ENCODE assay signal across 16 cellular contexts in the genomic region with DNA sequence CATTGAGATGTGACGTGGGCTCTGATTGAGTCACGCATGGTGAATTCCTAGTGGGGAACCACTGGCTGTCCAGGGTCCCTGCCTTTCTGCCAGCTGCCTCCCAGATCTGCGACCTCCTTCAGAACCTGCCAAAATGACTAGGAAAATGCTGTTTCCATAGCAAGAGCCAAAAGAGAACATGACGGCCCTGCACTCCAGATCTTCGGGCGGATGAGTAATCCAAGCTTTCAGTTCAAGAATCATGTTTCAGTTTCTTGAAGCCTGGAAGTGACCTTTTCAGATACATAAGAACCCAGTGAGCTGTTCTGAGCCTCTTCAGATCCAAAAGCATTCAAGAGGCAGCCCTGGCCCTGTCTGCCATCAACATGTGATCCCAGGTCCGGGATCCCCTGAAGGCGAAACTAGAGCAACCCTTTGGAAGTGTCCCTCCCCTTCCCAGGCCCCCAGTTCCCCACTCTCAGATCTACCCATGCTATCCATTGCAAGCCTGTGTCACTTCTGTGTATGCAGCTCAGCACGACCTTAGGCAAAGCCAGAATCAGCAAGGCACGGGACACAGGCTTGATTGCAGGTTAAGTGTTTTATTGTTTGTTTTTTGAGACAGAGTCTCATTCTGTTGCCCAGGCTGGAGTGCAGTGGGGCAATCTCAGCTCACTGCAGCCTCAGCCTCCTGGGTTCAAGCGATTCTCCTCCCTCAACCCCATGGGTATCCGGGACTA. TPM values are rescaled to one million over a fixed set of nuclear protein-coding genes. Genes with fewer than 3 reads are reported as not detected.
DNase-seq lines count a peak whose midpoint lies in the region; ATAC-seq and TF ChIP-seq lines count a peak whose summit lies in the region.
"Had no signal": no experiment of that assay in that cellular context is flagged by ENCODE, and none has a peak within 500 bp of the region (broad histone marks: within the 10 kb centered on the region; RNA-seq: fewer than 3 reads in every experiment).

No MANE protein-coding gene starts in this region.

- no peaks in the 10 kb centered on the region for H3K36me3 Mint-ChIP-seq in activated T-helper 17 cell treated with anti-CD3 and anti-CD28 coated beads, Interleukin-2, amount 50 U/mL, for 72 hours (ENCODE audit: low read depth)
- H3K36me3 Mint-ChIP-seq in progenitor cell of endocrine pancreas (ENCODE audit: insufficient read depth) = peaks cover 2% of the 10 kb centered on the region
- H3K36me3 Mint-ChIP-seq: activated naive CD8-positive, alpha-beta T cell treated with anti-CD3 and anti-CD28 coated beads, Interleukin-2, amount 10 ng/mL, durations not matched to agents 7 days and 5 days; memory B cell had no signal

- TF ChIP-seq CTCF in fibroblast of the aortic adventitia (IDR thresholded peaks at IDR 0.05; ENCODE audit: insufficient read depth, low read length) (no peak), progenitor cell of endocrine pancreas (IDR thresholded peaks at IDR 0.05; ENCODE audit: unreplicated experiment) (no peak)

- H3K4me1 Mint-ChIP-seq in activated T-helper 17 cell treated with anti-CD3 and anti-CD28 coated beads, Interleukin-2, amount 50 U/mL, for 72 hours = no peaks in the 10 kb centered on the region
- no peaks in the 10 kb centered on the region for H3K4me1 Mint-ChIP-seq in progenitor cell of endocrine pancreas (ENCODE audit: low read depth)
- H3K4me1 Mint-ChIP-seq: activated naive CD8-positive, alpha-beta T cell treated with anti-CD3 and anti-CD28 coated beads, Interleukin-2, amount 10 ng/mL, durations not matched to agents 7 days and 5 days; memory B cell had no signal

- ATAC-seq in activated T-helper 17 cell treated with anti-CD3 and anti-CD28 coated beads, Interleukin-2, amount 50 U/mL, for 72 hours (replicated peaks) = peak; percentile 36
- ATAC-seq in HG03039 (IDR thresholded peaks at IDR 0.05; ENCODE audit: unreplicated experiment) (no peak), GM18873 (IDR thresholded peaks at IDR 0.05; ENCODE audit: low FRiP score, unreplicated experiment) (no peak), GM19324 (IDR thresholded peaks at IDR 0.05; ENCODE audit: low FRiP score, unreplicated experiment) (no peak)

- peak; percentile 66 for DNase-seq in ELR (ENCODE audit: low read depth)
- DNase-seq in fibroblast of the aortic adventitia (ENCODE audit: low read depth) = peak; percentile 71
- peak; percentile 45 for DNase-seq in skeletal muscle cell (ENCODE audit: low read depth)
- no peak for DNase-seq in progenitor cell of endocrine pancreas (ENCODE audit: low spot score, unreplicated experiment)
- DNase-seq: activated naive CD8-positive, alpha-beta T cell treated with anti-CD3 and anti-CD28 coated beads, Interleukin-2, amount 10 ng/mL, durations not matched to agents 7 days and 5 days; BE2C; DMS 273 treated with DMSO at 0.1 percent for 48 hours; NCI-H2081; NCI-H82; spleen had no signal

- H3K4me3 Mint-ChIP-seq in activated T-helper 17 cell treated with anti-CD3 and anti-CD28 coated beads, Interleukin-2, amount 50 U/mL, for 72 hours = no peak overlapping the region
- H3K4me3 Mint-ChIP-seq in progenitor cell of endocrine pancreas (ENCODE audit: low read depth) = no peak overlapping the region
- H3K4me3 Mint-ChIP-seq: activated naive CD8-positive, alpha-beta T cell treated with anti-CD3 and anti-CD28 coated beads, Interleukin-2, amount 10 ng/mL, durations not matched to agents 7 days and 5 days; memory B cell had no signal

- peaks cover 3% of the 10 kb centered on the region for H3K27me3 Mint-ChIP-seq in activated T-helper 17 cell treated with anti-CD3 and anti-CD28 coated beads, Interleukin-2, amount 50 U/mL, for 72 hours
- H3K27me3 Mint-ChIP-seq in progenitor cell of endocrine pancreas = no peaks in the 10 kb centered on the region

- no peak overlapping the region for H3K4me3 ChIP-seq in fibroblast of the aortic adventitia (ENCODE audit: low read depth, low read length)
- no peak overlapping the region for H3K4me3 ChIP-seq in skeletal muscle cell (ENCODE audit: low read depth, low read length)
- H3K4me3 ChIP-seq: esophagus muscularis mucosa, spleen had no signal

- H3K27ac Mint-ChIP-seq in activated T-helper 17 cell treated with anti-CD3 and anti-CD28 coated beads, Interleukin-2, amount 50 U/mL, for 72 hours = no peak overlapping the region
- no peak overlapping the region for H3K27ac Mint-ChIP-seq in progenitor cell of endocrine pancreas
- H3K27ac Mint-ChIP-seq: activated naive CD8-positive, alpha-beta T cell treated with anti-CD3 and anti-CD28 coated beads, Interleukin-2, amount 10 ng/mL, durations not matched to agents 7 days and 5 days; memory B cell had no signal

- H3K9me3 Mint-ChIP-seq in activated T-helper 17 cell treated with anti-CD3 and anti-CD28 coated beads, Interleukin-2, amount 50 U/mL, for 72 hours = no peaks in the 10 kb centered on the region
- no peaks in the 10 kb centered on the region for H3K9me3 Mint-ChIP-seq in progenitor cell of endocrine pancreas (ENCODE audit: low read depth)
- H3K9me3 Mint-ChIP-seq: activated naive CD8-positive, alpha-beta T cell treated with anti-CD3 and anti-CD28 coated beads, Interleukin-2, amount 10 ng/mL, durations not matched to agents 7 days and 5 days; memory B cell had no signal

RNA-seq across cellular contexts. Expression of gene ANKRD63, which starts 19.7 kb away (rescaled TPM):
- not detected for total RNA-seq in activated T-helper 17 cell treated with anti-CD3 and anti-CD28 coated beads, Interleukin-2, amount 50 U/mL, for 72 hours
- not detected in 2 replicates for total RNA-seq in fibroblast of the aortic adventitia (ENCODE audit: low replicate concordance)
- not detected in 2 replicates for total RNA-seq in progenitor cell of endocrine pancreas
- total RNA-seq: esophagus muscularis mucosa, spleen had no signal

RNA-seq across cellular contexts. Expression of gene PAK6, which starts 24.3 kb away (rescaled TPM):
- total RNA-seq in activated T-helper 17 cell treated with anti-CD3 and anti-CD28 coated beads, Interleukin-2, amount 50 U/mL, for 72 hours = 1 to 10 TPM in 1 of 2 donors, under 1 TPM in 1; 0.42 to 1.4 TPM
- 0.09 TPM in 1 of 2 replicates, not detected in the other for total RNA-seq in fibroblast of the aortic adventitia (ENCODE audit: low replicate concordance)
- total RNA-seq in progenitor cell of endocrine pancreas = 13.2 and 13.8 TPM in 2 replicates

RNA-seq across cellular contexts. Expression of gene PLCB2, which starts 44.5 kb away (rescaled TPM):
- 100 to 1,000 TPM; 111 to 116 TPM for total RNA-seq in activated T-helper 17 cell treated with anti-CD3 and anti-CD28 coated beads, Interleukin-2, amount 50 U/mL, for 72 hours
- total RNA-seq in fibroblast of the aortic adventitia (ENCODE audit: low replicate concordance) (0.27 TPM in 1 of 2 replicates, not detected in the other), progenitor cell of endocrine pancreas (2.5 and 2.8 TPM in 2 replicates)

Comparison
In these comparisons a context has a peak if more than half of its experiments do, and no peak if none do; other contexts are left out.
1. RNA of gene PLCB2, which starts 44.5 kb away (total RNA-seq): 111 to 116 TPM in activated T-helper 17 cell treated with anti-CD3 and anti-CD28 coated beads, Interleukin-2, amount 50 U/mL, for 72 hours; 2.5 to 2.8 TPM in progenitor cell of endocrine pancreas and 0.27 TPM in fibroblast of the aortic adventitia; every median in the first group is over 10 times any median in the second.